Comparison of ENCODE assay signal across 2 cellular contexts in the genomic region with DNA sequence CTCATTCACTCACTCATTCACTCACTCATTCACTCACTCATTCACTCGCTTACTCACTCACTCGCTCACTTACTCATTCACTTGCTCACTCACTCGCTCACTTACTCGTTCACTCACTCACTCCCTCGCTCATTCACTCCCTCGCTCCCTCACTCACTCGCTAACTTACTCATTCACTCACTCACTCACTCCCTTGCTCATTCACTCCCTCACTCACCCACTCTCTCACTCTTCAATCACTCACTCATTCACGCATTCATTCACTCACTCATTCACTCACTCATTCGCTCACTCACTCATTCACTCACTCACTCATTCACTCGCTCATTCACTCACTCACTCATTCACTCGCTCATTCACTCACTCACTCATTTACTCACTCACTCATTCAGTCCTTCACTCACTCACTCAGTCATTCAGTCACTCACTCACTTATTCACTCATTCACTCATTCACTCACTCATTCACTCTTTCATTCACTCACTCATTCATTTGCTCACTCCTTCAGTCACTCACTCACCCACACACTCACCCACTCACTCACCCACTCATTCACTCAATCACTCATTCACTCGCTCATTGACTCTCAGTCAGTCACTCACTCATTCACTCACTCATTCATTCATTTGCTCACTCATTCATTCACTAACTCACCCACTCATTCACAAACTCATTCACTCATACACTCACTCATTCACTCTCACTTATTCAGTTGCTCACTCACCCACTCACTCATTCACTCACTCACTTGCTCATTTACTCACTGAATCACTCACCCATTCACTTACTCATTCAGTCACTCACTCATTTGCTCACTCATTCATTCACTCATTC.
TF ChIP-seq lines count a peak whose summit lies in the region.

No MANE protein-coding gene starts in this region.

TF ChIP-seq in HepG2, 621 proteins besides CTCF, POLR2A, EP300 and RAD21:
- TF ChIP-seq, protein P1, sequence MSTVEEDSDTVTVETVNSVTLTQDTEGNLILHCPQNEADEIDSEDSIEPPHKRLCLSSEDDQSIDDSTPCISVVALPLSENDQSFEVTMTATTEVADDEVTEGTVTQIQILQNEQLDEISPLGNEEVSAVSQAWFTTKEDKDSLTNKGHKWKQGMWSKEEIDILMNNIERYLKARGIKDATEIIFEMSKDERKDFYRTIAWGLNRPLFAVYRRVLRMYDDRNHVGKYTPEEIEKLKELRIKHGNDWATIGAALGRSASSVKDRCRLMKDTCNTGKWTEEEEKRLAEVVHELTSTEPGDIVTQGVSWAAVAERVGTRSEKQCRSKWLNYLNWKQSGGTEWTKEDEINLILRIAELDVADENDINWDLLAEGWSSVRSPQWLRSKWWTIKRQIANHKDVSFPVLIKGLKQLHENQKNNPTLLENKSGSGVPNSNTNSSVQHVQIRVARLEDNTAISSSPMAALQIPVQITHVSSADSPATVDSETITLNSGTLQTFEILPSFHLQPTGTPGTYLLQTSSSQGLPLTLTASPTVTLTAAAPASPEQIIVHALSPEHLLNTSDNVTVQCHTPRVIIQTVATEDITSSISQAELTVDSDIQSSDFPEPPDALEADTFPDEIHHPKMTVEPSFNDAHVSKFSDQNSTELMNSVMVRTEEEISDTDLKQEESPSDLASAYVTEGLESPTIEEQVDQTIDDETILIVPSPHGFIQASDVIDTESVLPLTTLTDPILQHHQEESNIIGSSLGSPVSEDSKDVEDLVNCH (CRISPR knock-in tag; IDR thresholded peaks at IDR 0.05), result no peak
- peak; percentile 44 for TF ChIP-seq ZNF24 (IDR thresholded peaks at IDR 0.05)
TF ChIP-seq in HepG2: peak in this region for 1.

TF ChIP-seq in GM12878, 131 proteins besides CTCF, POLR2A, EP300 and RAD21:
- TF ChIP-seq NBN (IDR thresholded peaks at IDR 0.05), result 0 out of 2 replicates have a peak, but pooled peaks have one; percentile 21
- no peak for TF ChIP-seq KLF5 (IDR thresholded peaks at IDR 0.05; ENCODE audit: partially characterized antibody)
- no peak for TF ChIP-seq ZNF274 (IDR thresholded peaks at IDR 0.05; ENCODE audit: insufficient read depth, insufficient read length)
- no peak for TF ChIP-seq HDAC6 (IDR thresholded peaks at IDR 0.05; ENCODE audit: unreplicated experiment)
- TF ChIP-seq ZBED1 (IDR thresholded peaks at IDR 0.05; ENCODE audit: borderline replicate concordance), result no peak
- TF ChIP-seq, protein P2, sequence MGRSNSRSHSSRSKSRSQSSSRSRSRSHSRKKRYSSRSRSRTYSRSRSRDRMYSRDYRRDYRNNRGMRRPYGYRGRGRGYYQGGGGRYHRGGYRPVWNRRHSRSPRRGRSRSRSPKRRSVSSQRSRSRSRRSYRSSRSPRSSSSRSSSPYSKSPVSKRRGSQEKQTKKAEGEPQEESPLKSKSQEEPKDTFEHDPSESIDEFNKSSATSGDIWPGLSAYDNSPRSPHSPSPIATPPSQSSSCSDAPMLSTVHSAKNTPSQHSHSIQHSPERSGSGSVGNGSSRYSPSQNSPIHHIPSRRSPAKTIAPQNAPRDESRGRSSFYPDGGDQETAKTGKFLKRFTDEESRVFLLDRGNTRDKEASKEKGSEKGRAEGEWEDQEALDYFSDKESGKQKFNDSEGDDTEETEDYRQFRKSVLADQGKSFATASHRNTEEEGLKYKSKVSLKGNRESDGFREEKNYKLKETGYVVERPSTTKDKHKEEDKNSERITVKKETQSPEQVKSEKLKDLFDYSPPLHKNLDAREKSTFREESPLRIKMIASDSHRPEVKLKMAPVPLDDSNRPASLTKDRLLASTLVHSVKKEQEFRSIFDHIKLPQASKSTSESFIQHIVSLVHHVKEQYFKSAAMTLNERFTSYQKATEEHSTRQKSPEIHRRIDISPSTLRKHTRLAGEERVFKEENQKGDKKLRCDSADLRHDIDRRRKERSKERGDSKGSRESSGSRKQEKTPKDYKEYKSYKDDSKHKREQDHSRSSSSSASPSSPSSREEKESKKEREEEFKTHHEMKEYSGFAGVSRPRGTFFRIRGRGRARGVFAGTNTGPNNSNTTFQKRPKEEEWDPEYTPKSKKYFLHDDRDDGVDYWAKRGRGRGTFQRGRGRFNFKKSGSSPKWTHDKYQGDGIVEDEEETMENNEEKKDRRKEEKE (IDR thresholded peaks at IDR 0.05), result no peak
- TF ChIP-seq, protein P3, sequence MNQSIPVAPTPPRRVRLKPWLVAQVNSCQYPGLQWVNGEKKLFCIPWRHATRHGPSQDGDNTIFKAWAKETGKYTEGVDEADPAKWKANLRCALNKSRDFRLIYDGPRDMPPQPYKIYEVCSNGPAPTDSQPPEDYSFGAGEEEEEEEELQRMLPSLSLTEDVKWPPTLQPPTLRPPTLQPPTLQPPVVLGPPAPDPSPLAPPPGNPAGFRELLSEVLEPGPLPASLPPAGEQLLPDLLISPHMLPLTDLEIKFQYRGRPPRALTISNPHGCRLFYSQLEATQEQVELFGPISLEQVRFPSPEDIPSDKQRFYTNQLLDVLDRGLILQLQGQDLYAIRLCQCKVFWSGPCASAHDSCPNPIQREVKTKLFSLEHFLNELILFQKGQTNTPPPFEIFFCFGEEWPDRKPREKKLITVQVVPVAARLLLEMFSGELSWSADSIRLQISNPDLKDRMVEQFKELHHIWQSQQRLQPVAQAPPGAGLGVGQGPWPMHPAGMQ (IDR thresholded peaks at IDR 0.05; ENCODE audit: borderline replicate concordance), result no peak
- no peak for TF ChIP-seq SUPT20H (IDR thresholded peaks at IDR 0.05; ENCODE audit: borderline replicate concordance, control insufficient read depth, low read depth, low read length)
- no peak for TF ChIP-seq SRF (IDR thresholded peaks at IDR 0.05; ENCODE audit: low read depth in 2 of 2, low read length in 2 of 2)
- TF ChIP-seq MYB (IDR thresholded peaks at IDR 0.05; ENCODE audit: borderline replicate concordance, low read depth, low read length), result no peak
- TF ChIP-seq SREBF2 (IDR thresholded peaks at IDR 0.05; ENCODE audit: low read length), result no peak
- TF ChIP-seq, protein P4, sequence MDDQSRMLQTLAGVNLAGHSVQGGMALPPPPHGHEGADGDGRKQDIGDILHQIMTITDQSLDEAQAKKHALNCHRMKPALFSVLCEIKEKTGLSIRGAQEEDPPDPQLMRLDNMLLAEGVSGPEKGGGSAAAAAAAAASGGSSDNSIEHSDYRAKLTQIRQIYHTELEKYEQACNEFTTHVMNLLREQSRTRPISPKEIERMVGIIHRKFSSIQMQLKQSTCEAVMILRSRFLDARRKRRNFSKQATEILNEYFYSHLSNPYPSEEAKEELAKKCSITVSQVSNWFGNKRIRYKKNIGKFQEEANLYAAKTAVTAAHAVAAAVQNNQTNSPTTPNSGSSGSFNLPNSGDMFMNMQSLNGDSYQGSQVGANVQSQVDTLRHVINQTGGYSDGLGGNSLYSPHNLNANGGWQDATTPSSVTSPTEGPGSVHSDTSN (IDR thresholded peaks at IDR 0.05; ENCODE audit: insufficient replicate concordance, low read depth, low read length), result peak; percentile 4
- TF ChIP-seq, protein P5, sequence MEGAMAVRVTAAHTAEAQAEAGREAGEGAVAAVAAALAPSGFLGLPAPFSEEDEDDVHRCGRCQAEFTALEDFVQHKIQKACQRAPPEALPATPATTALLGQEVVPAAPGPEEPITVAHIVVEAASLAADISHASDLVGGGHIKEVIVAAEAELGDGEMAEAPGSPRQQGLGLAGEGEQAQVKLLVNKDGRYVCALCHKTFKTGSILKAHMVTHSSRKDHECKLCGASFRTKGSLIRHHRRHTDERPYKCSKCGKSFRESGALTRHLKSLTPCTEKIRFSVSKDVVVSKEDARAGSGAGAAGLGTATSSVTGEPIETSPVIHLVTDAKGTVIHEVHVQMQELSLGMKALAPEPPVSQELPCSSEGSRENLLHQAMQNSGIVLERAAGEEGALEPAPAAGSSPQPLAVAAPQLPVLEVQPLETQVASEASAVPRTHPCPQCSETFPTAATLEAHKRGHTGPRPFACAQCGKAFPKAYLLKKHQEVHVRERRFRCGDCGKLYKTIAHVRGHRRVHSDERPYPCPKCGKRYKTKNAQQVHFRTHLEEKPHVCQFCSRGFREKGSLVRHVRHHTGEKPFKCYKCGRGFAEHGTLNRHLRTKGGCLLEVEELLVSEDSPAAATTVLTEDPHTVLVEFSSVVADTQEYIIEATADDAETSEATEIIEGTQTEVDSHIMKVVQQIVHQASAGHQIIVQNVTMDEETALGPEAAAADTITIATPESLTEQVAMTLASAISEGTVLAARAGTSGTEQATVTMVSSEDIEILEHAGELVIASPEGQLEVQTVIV (IDR thresholded peaks at IDR 0.05; ENCODE audit: borderline replicate concordance, partially characterized antibody), result no peak
- TF ChIP-seq, protein P6, sequence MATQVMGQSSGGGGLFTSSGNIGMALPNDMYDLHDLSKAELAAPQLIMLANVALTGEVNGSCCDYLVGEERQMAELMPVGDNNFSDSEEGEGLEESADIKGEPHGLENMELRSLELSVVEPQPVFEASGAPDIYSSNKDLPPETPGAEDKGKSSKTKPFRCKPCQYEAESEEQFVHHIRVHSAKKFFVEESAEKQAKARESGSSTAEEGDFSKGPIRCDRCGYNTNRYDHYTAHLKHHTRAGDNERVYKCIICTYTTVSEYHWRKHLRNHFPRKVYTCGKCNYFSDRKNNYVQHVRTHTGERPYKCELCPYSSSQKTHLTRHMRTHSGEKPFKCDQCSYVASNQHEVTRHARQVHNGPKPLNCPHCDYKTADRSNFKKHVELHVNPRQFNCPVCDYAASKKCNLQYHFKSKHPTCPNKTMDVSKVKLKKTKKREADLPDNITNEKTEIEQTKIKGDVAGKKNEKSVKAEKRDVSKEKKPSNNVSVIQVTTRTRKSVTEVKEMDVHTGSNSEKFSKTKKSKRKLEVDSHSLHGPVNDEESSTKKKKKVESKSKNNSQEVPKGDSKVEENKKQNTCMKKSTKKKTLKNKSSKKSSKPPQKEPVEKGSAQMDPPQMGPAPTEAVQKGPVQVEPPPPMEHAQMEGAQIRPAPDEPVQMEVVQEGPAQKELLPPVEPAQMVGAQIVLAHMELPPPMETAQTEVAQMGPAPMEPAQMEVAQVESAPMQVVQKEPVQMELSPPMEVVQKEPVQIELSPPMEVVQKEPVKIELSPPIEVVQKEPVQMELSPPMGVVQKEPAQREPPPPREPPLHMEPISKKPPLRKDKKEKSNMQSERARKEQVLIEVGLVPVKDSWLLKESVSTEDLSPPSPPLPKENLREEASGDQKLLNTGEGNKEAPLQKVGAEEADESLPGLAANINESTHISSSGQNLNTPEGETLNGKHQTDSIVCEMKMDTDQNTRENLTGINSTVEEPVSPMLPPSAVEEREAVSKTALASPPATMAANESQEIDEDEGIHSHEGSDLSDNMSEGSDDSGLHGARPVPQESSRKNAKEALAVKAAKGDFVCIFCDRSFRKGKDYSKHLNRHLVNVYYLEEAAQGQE (IDR thresholded peaks at IDR 0.05; ENCODE audit: low read depth, low read length), result no peak
- no peak for TF ChIP-seq GABPA (IDR thresholded peaks at IDR 0.05; ENCODE audit: low read depth)
- no peak for TF ChIP-seq ZNF207 (IDR thresholded peaks at IDR 0.05; ENCODE audit: borderline replicate concordance)
- peak; percentile 93 for TF ChIP-seq ZNF24 (IDR thresholded peaks at IDR 0.05)
- TF ChIP-seq, protein P7, sequence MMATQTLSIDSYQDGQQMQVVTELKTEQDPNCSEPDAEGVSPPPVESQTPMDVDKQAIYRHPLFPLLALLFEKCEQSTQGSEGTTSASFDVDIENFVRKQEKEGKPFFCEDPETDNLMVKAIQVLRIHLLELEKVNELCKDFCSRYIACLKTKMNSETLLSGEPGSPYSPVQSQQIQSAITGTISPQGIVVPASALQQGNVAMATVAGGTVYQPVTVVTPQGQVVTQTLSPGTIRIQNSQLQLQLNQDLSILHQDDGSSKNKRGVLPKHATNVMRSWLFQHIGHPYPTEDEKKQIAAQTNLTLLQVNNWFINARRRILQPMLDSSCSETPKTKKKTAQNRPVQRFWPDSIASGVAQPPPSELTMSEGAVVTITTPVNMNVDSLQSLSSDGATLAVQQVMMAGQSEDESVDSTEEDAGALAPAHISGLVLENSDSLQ (IDR thresholded peaks at IDR 0.05), result no peak
- TF ChIP-seq CBFB (IDR thresholded peaks at IDR 0.05; ENCODE audit: low read depth), result no peak
- no peak for TF ChIP-seq IKZF2 (IDR thresholded peaks at IDR 0.05)
- TF ChIP-seq BCL11A (IDR thresholded peaks at IDR 0.05; ENCODE audit: low read depth, low read length), result no peak
- no peak for TF ChIP-seq CHD4 (IDR thresholded peaks at IDR 0.05)
- TF ChIP-seq NRF1 (conservative IDR thresholded peaks at IDR 0.05; ENCODE audit: low read depth, low read length), result no peak
- TF ChIP-seq, protein P8, sequence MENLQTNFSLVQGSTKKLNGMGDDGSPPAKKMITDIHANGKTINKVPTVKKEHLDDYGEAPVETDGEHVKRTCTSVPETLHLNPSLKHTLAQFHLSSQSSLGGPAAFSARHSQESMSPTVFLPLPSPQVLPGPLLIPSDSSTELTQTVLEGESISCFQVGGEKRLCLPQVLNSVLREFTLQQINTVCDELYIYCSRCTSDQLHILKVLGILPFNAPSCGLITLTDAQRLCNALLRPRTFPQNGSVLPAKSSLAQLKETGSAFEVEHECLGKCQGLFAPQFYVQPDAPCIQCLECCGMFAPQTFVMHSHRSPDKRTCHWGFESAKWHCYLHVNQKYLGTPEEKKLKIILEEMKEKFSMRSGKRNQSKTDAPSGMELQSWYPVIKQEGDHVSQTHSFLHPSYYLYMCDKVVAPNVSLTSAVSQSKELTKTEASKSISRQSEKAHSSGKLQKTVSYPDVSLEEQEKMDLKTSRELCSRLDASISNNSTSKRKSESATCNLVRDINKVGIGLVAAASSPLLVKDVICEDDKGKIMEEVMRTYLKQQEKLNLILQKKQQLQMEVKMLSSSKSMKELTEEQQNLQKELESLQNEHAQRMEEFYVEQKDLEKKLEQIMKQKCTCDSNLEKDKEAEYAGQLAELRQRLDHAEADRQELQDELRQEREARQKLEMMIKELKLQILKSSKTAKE (IDR thresholded peaks at IDR 0.05; ENCODE audit: low read depth, poor library complexity, severe bottlenecking), result no peak
- TF ChIP-seq CBX5 (IDR thresholded peaks at IDR 0.05; ENCODE audit: low read depth), result no peak
- TF ChIP-seq CEBPB (IDR thresholded peaks at IDR 0.05; ENCODE audit: borderline replicate concordance in 1 of 2, low read depth in 2 of 2, low read length in 2 of 2), result no peak
- TF ChIP-seq YBX1 (IDR thresholded peaks at IDR 0.05), result no peak
TF ChIP-seq in GM12878: peak in this region for 3.
